Comparison of ENCODE assay signal across 12 cellular contexts in the genomic region with DNA sequence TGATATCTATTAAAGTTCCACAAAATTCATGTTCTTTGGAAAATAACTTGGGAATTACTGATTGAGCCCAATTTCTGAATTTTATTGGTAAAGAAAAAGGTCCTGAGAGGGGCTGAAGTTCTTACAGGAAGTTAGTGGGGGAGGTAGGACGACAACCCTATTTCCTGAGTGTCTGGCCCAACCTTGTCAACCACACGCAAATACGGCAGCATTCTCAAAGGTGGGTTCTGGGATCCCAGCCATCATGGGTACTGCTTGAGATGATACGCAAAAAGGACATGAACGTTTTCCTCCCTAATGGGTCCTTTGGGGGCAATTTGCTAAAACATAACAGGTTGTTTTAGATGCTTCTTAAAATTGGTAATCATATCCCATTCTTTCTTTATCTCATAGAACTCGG. TPM values are rescaled to one million over a fixed set of nuclear protein-coding genes. Genes with fewer than 3 reads are reported as not detected.
DNase-seq lines count a peak whose midpoint lies in the region; ATAC-seq and TF ChIP-seq lines count a peak whose summit lies in the region.
"Had no signal": no experiment of that assay in that cellular context is flagged by ENCODE, and none has a peak within 500 bp of the region (broad histone marks: within the 10 kb centered on the region; RNA-seq: fewer than 3 reads in every experiment).

No MANE protein-coding gene starts in this region.

- H3K36me3 ChIP-seq in thyroid gland (no peaks in the 10 kb centered on the region), brain microvascular endothelial cell (replicated peaks) (no peaks in the 10 kb centered on the region), uterus (no peaks in the 10 kb centered on the region)

- H3K27ac Mint-ChIP-seq in activated naive CD4-positive, alpha-beta T cell treated with anti-CD3 and anti-CD28 coated beads for 36 hours: peak overlapping the region; percentile 98
- peak overlapping the region; percentile 99 for H3K27ac Mint-ChIP-seq in dendritic cell treated with granulocyte-macrophage colony-stimulating factor and Interleukin-4, amounts not matched to agents 40 ng/mL and 50 ng/mL, for 4 days

- intact Hi-C loops in activated naive CD4-positive, alpha-beta T cell treated with anti-CD3 and anti-CD28 coated beads for 36 hours (cut with micrococcal nuclease): no loop called here
- intact Hi-C loops in dendritic cell treated with granulocyte-macrophage colony-stimulating factor and Interleukin-4, amounts not matched to agents 40 ng/mL and 50 ng/mL, for 4 days (cut with micrococcal nuclease): loop anchor here (5.0 kb wide), 1 partner anchor 372 kb away; a partner anchor contains a TSS
- intact Hi-C loops in thyroid gland (cut with DNase I): no loop called here
- intact Hi-C loops in uterus (cut with DNase I; ENCODE audit: low total_unique reads): no loop called here

- H3K36me3 Mint-ChIP-seq in activated naive CD4-positive, alpha-beta T cell treated with anti-CD3 and anti-CD28 coated beads for 36 hours (ENCODE audit: low read depth): peaks cover 2% of the 10 kb centered on the region
- peaks cover 17% of the 10 kb centered on the region for H3K36me3 Mint-ChIP-seq in dendritic cell treated with granulocyte-macrophage colony-stimulating factor and Interleukin-4, amounts not matched to agents 40 ng/mL and 50 ng/mL, for 4 days (ENCODE audit: low read depth)

- 86 to 94% methylated on average over 6 of the region's 6 CpGs for WGBS in thyroid gland, 2 donors

- H3K4me1 ChIP-seq in thyroid gland (peaks cover 40 to 57% of the 10 kb centered on the region in 2 donors), uterus (peaks cover 0 to 7% of the 10 kb centered on the region in 2 donors)

- in situ Hi-C loops in brain microvascular endothelial cell (cut with HindIII; ENCODE audit: low pct_ligation_motif_present, low sequenced_read_pairs): no loop called here

- TF ChIP-seq CTCF in thyroid gland (IDR thresholded peaks at IDR 0.05) (no peak), brain microvascular endothelial cell (IDR thresholded peaks at IDR 0.05; ENCODE audit: low read depth, low read length, missing control alignments) (no peak), uterus (IDR thresholded peaks at IDR 0.05) (no peak)

- H3K27me3 ChIP-seq in thyroid gland (no peaks in the 10 kb centered on the region), brain microvascular endothelial cell (replicated peaks) (no peaks in the 10 kb centered on the region), uterus (no peaks in the 10 kb centered on the region)

- no peak for ATAC-seq in GM19035 (IDR thresholded peaks at IDR 0.05; ENCODE audit: unreplicated experiment)

- H3K9me3 Mint-ChIP-seq in activated naive CD4-positive, alpha-beta T cell treated with anti-CD3 and anti-CD28 coated beads for 36 hours: no peaks in the 10 kb centered on the region
- H3K9me3 Mint-ChIP-seq in dendritic cell treated with granulocyte-macrophage colony-stimulating factor and Interleukin-4, amounts not matched to agents 40 ng/mL and 50 ng/mL, for 4 days: no peaks in the 10 kb centered on the region

- H3K27ac ChIP-seq in thyroid gland (peak overlapping the region in 2 of 3 donors; percentile 99 to 100), brain microvascular endothelial cell (no peak overlapping the region), uterus (no peak overlapping the region)

- peaks cover 73% of the 10 kb centered on the region for H3K4me1 Mint-ChIP-seq in activated naive CD4-positive, alpha-beta T cell treated with anti-CD3 and anti-CD28 coated beads for 36 hours (ENCODE audit: low read depth)
- H3K4me1 Mint-ChIP-seq in dendritic cell treated with granulocyte-macrophage colony-stimulating factor and Interleukin-4, amounts not matched to agents 40 ng/mL and 50 ng/mL, for 4 days (ENCODE audit: low read depth): peaks cover 64% of the 10 kb centered on the region

- peak; percentile 25 for DNase-seq in activated naive CD4-positive, alpha-beta T cell treated with anti-CD3 and anti-CD28 coated beads for 36 hours
- no peak for DNase-seq in activated naive CD4-positive, alpha-beta T cell (lab: John Stamatoyannopoulos, UW)
- DNase-seq in T-helper 22 cell (ENCODE audit: low read depth) (peak; percentile 53), thyroid gland (no peak), brain microvascular endothelial cell (no peak), uterus (no peak)
- DNase-seq: activated CD8-positive, alpha-beta memory T cell treated with anti-CD3 and anti-CD28 coated beads, Interleukin-2, amount 50 U/mL, for 48 hours; NCI-H1092; NCI-H69 had no signal

- H3K9me3 ChIP-seq in thyroid gland (no peaks in the 10 kb centered on the region), uterus (no peaks in the 10 kb centered on the region)

- CTCF ChIA-PET in activated naive CD4-positive, alpha-beta T cell treated with anti-CD3 and anti-CD28 coated beads for 36 hours (lab: Charles Lee): interaction anchor here (1.0 to 1.3 kb wide), 2 partner anchors 11 to 16 kb away, joined by 4 read pairs; no protein-coding TSS in a partner anchor

- H3K4me3 ChIP-seq in thyroid gland (replicated peaks in 1 of 3) (no peak overlapping the region), brain microvascular endothelial cell (ENCODE audit: low read depth, low read length) (no peak overlapping the region), uterus (no peak overlapping the region)
- H3K4me3 ChIP-seq: lung had no signal

- no peak for TF ChIP-seq POLR2A in thyroid gland (IDR thresholded peaks at IDR 0.05)
- TF ChIP-seq POLR2A in uterus (IDR thresholded peaks at IDR 0.05): no peak

- H3K27me3 Mint-ChIP-seq in activated naive CD4-positive, alpha-beta T cell treated with anti-CD3 and anti-CD28 coated beads for 36 hours (ENCODE audit: low read depth): no peaks in the 10 kb centered on the region
- no peaks in the 10 kb centered on the region for H3K27me3 Mint-ChIP-seq in dendritic cell treated with granulocyte-macrophage colony-stimulating factor and Interleukin-4, amounts not matched to agents 40 ng/mL and 50 ng/mL, for 4 days

- H3K4me3 Mint-ChIP-seq in activated naive CD4-positive, alpha-beta T cell treated with anti-CD3 and anti-CD28 coated beads for 36 hours: peak overlapping the region; percentile 32
- H3K4me3 Mint-ChIP-seq in dendritic cell treated with granulocyte-macrophage colony-stimulating factor and Interleukin-4, amounts not matched to agents 40 ng/mL and 50 ng/mL, for 4 days: no peak overlapping the region

RNA-seq across cellular contexts. Expression of a gene that starts 2.7 kb away (rescaled TPM):
- 100 to 1,000 TPM; 143 to 146 TPM for total RNA-seq in activated naive CD4-positive, alpha-beta T cell treated with anti-CD3 and anti-CD28 coated beads for 36 hours
- total RNA-seq in thyroid gland (100 to 1,000 TPM; 188 to 340 (median 256) TPM), uterus (100 to 1,000 TPM in 3 of 4 donors, 10 to 100 TPM in 1; 17.4 to 157 (median 138) TPM)

RNA-seq across cellular contexts. Expression of a gene that starts 50.0 kb away (rescaled TPM):
- total RNA-seq in activated naive CD4-positive, alpha-beta T cell treated with anti-CD3 and anti-CD28 coated beads for 36 hours: 10 to 100 TPM; 37.2 to 42.6 TPM
- 10 to 100 TPM; 27.3 to 48.4 (median 34.1) TPM for total RNA-seq in thyroid gland
- total RNA-seq in uterus: 10 to 100 TPM in 3 of 4 donors, 1 to 10 TPM in 1; 10.0 to 36.4 (median 29.4) TPM

RNA-seq across cellular contexts. Expression of a gene that starts 50.4 kb away (rescaled TPM):
- total RNA-seq in activated naive CD4-positive, alpha-beta T cell treated with anti-CD3 and anti-CD28 coated beads for 36 hours: 10 to 100 TPM; 24.9 to 27.2 TPM
- total RNA-seq in thyroid gland (10 to 100 TPM; 62.2 to 96.2 (median 71.1) TPM), uterus (100 to 1,000 TPM in 2 of 4 donors, 10 to 100 TPM in 2; 21.3 to 114 (median 92.5) TPM)

Comparison
In these comparisons a context has a peak if more than half of its experiments do, and no peak if none do; other contexts are left out.
1. DNase-seq: peak in activated naive CD4-positive, alpha-beta T cell treated with anti-CD3 and anti-CD28 coated beads for 36 hours (single experiment) and T-helper 22 cell (single experiment); none in activated naive CD4-positive, alpha-beta T cell (0 of 4), thyroid gland (0 of 2), brain microvascular endothelial cell (single experiment) and uterus (0 of 2).
2. H3K27ac ChIP-seq: peak in thyroid gland (2 of 3); none in brain microvascular endothelial cell (single experiment) and uterus (0 of 2).